9 cellular contexts compared by ENCODE assay signal in the genomic region with DNA sequence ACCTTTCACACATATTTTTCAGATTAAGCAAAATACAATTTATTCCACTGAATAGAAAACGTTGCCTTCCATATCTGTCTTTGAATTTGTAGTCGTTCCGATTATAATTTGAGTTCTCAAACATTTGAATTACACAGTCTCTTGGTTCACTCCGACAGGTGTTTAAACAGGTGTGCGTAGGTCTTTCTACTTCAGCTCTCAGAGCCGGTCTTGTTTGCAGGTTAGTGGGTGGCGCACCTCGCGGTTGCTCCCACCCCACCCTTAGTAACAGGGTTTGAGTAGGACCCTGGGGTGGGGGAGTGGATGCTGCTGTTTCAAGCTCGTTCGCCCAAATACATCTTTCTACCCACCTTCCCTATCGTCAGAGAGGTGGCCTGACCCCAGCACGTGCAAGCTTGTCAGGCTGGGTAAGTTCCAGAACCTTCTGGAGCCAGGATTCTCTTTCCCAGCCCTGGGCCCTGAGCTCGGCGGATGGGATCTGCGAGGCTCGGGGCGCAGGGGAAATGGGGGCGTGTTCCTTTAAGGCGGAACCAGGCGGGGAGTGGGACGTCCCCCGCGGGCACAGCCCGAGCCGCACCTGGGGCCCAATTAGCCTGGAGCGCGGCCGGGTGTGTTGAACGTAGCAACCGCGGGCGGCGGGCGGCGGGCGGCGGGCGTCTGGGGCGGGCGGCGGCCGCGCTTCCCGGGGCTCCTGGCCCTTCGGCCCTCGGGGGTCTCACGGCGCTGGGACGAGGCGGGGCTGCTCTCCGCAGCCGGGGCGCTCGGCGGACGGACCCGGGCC. TPM values are rescaled to one million over a fixed set of nuclear protein-coding genes. Genes with fewer than 3 reads are reported as not detected.
DNase-seq lines count a peak whose midpoint lies in the region; ATAC-seq and TF ChIP-seq lines count a peak whose summit lies in the region.
"Had no signal": no experiment of that assay in that cellular context is flagged by ENCODE, and none has a peak within 500 bp of the region (broad histone marks: within the 10 kb centered on the region; RNA-seq: fewer than 3 reads in every experiment).

A gene (plus strand): TSS at position 591 of the 781 bp plus-strand sequence.

- peak; percentile 72 for ATAC-seq in GM21723 (IDR thresholded peaks at IDR 0.05; ENCODE audit: unreplicated experiment)

- H3K9me3 Mint-ChIP-seq in neural progenitor cell, result no peaks in the 10 kb centered on the region

- no peak for TF ChIP-seq POLR2A in testis (IDR thresholded peaks at IDR 0.05)

- H3K36me3 Mint-ChIP-seq in neural progenitor cell, result no peaks in the 10 kb centered on the region

- no peak within 1 kb of the TSS for H3K9ac ChIP-seq in neural progenitor cell

- peak within 1 kb of the TSS; percentile 89 for H3K4me3 Mint-ChIP-seq in neural progenitor cell

- TF ChIP-seq CTCF in fibroblast of villous mesenchyme (IDR thresholded peaks at IDR 0.05; ENCODE audit: insufficient read depth, low read depth, low read length), result no peak
- no peak for TF ChIP-seq CTCF in neural progenitor cell (IDR thresholded peaks at IDR 0.05)
- TF ChIP-seq CTCF in testis (IDR thresholded peaks at IDR 0.05), result no peak

- peaks cover 21% of the 10 kb centered on the region for H3K27me3 Mint-ChIP-seq in neural progenitor cell (ENCODE audit: insufficient read depth, low read depth)

- H3K27ac ChIP-seq in neural progenitor cell (no peak within 1 kb of the TSS), testis (peak within 1 kb of the TSS; percentile 22 to 64)
- H3K27ac ChIP-seq: HL-60 had no signal

- H2AFZ ChIP-seq in neural progenitor cell (replicated peaks), result peak within 1 kb of the TSS; percentile 87

- 21 to 35% methylated on average over 15 to 30 of the region's 58 CpGs for WGBS in testis, 2 donors

- peak; percentile 35 for DNase-seq in DMS79 (lab: John Stamatoyannopoulos, UW)
- DNase-seq in NCI-H1417 (lab: John Stamatoyannopoulos, UW), result peak; percentile 52 to 85 (median 76)
- DNase-seq in activated T-cell treated with anti-CD3 and anti-CD28 coated beads for 4 hours, result peak; percentile 39
- DNase-seq in fibroblast of villous mesenchyme (ENCODE audit: low read depth), result no peak
- peak; percentile 57 for DNase-seq in neural progenitor cell (ENCODE audit: low spot score)
- DNase-seq in testis, result peak; percentile 77
- DNase-seq in SHP77 (lab: John Stamatoyannopoulos, UW), result no peak

- peaks cover 31% of the 10 kb centered on the region for H3K4me1 Mint-ChIP-seq in neural progenitor cell

- intact Hi-C loops in testis (cut with DNase I; ENCODE audit: low total_unique reads), result no loop called here

- H3K27me3 ChIP-seq in neural progenitor cell (peaks cover 40% of the 10 kb centered on the region), testis (no peaks in the 10 kb centered on the region)

- H3K36me3 ChIP-seq in neural progenitor cell (no peaks in the 10 kb centered on the region), testis (ENCODE audit: low read depth, missing control alignments) (no peaks in the 10 kb centered on the region)

- peak within 1 kb of the TSS; percentile 33 for H3K4me3 ChIP-seq in fibroblast of villous mesenchyme (ENCODE audit: low read depth, low read length)
- peak within 1 kb of the TSS; percentile 54 for H3K4me3 ChIP-seq in neural progenitor cell
- peak within 1 kb of the TSS; percentile 59 to 66 for H3K4me3 ChIP-seq in testis

- peaks cover 26% of the 10 kb centered on the region for H3F3A ChIP-seq in neural progenitor cell (ENCODE audit: low read depth)

- H4K20me1 ChIP-seq in neural progenitor cell (ENCODE audit: low read depth), result no peaks in the 10 kb centered on the region

- no peaks in the 10 kb centered on the region for H3K79me2 ChIP-seq in neural progenitor cell (ENCODE audit: low read depth)

- no peaks in the 10 kb centered on the region for H3K9me3 ChIP-seq in neural progenitor cell (ENCODE audit: low read depth)
- H3K9me3 ChIP-seq in testis, result no peaks in the 10 kb centered on the region

- H3K4me2 ChIP-seq in neural progenitor cell, result peak within 1 kb of the TSS; percentile 81

- H3K4me1 ChIP-seq in neural progenitor cell, result peaks cover 8% of the 10 kb centered on the region
- H3K4me1 ChIP-seq in testis, result no peaks in the 10 kb centered on the region

- H3K27ac Mint-ChIP-seq in neural progenitor cell, result no peak within 1 kb of the TSS

RNA-seq across cellular contexts. Expression of the gene that starts here (rescaled TPM):
- total RNA-seq in fibroblast of villous mesenchyme (0.43 and 0.64 TPM in 2 replicates), neural progenitor cell (ENCODE audit: low replicate concordance) (4.6 and 10.4 TPM in 2 replicates), testis (10 to 100 TPM; 11.3 to 14.9 TPM)
- 13.8 TPM for polyA plus RNA-seq in testis (ENCODE audit: insufficient read depth, low read depth, low replicate concordance)

Comparison
In these comparisons a context has a peak if more than half of its experiments do, and no peak if none do; other contexts are left out.
1. DNase-seq: peak in DMS79 (single experiment), NCI-H1417 (3 of 3), activated T-cell treated with anti-CD3 and anti-CD28 coated beads for 4 hours (single experiment), neural progenitor cell (single experiment) and testis (single experiment); none in fibroblast of villous mesenchyme (single experiment) and SHP77 (0 of 2).
2. Peak in every context shown above with its lines, with median percentiles within 50 percentile points of each other: H3K4me3 ChIP-seq.